In the genomic region with DNA sequence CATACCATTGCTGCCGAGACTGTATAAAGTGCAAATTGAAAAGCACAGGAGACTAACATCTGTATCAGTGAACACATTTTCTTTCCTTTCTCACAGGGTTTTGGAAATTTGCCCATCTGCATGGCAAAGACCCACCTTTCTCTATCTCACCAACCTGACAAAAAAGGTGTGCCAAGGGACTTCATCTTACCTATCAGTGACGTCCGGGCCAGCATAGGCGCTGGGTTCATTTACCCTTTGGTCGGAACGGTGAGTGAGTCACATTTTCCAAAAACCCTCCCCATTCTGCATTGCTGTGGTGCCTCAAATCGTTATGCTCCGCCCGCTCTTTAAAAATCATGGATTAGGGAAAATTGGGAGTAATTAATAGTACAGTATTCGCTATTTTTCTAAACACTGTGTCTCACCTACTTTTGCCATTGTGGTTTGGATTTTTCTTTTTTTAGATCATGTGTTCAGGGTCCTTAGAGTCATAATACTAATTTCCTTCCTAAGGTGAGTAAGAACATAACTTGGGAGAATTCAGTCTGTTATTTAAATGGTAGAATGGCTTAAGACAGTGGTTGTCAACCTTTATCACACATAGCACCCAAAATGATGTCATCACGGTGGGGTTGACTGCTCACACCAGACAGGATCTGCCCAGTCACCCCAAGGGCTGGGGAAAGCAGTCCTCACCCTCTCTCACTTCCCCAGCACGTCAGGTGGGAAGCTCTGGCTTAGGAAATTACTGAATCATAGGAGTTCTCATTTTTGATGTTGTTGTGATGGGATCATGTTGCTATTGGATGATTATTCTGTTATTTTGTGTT, we compare ENCODE assay signal across 10 cellular contexts.
DNase-seq lines count a peak whose midpoint lies in the region; ATAC-seq and TF ChIP-seq lines count a peak whose summit lies in the region.
"Had no signal": no experiment of that assay in that cellular context is flagged by ENCODE, and none has a peak within 500 bp of the region (broad histone marks: within the 10 kb centered on the region; RNA-seq: fewer than 3 reads in every experiment).

No MANE protein-coding gene starts in this region.

- peaks cover 11% of the 10 kb centered on the region for H3K4me1 Mint-ChIP-seq in activated CD8-positive, alpha-beta T cell treated with anti-CD3 and anti-CD28 coated beads for 36 hours (ENCODE audit: low read depth)
- H3K4me1 Mint-ChIP-seq in activated CD8-positive, alpha-beta T cell treated with anti-CD3 and anti-CD28 coated beads, Interleukin-2, amount 10 ng/mL, durations not matched to agents 7 days and 5 days (ENCODE audit: low read depth) = peaks cover 5% of the 10 kb centered on the region
- peaks cover 16% of the 10 kb centered on the region for H3K4me1 Mint-ChIP-seq in stimulated activated naive CD8-positive, alpha-beta T cell treated with anti-CD3 and anti-CD28 coated beads, Interleukin-15, Interleukin-2, amounts not matched to agents 100 ng/mL and 50 ng/mL, for 24 hours (ENCODE audit: low read depth)
- H3K4me1 Mint-ChIP-seq: central memory CD8-positive, alpha-beta T cell had no signal

- peak overlapping the region; percentile 52 for H3K27ac Mint-ChIP-seq in activated CD8-positive, alpha-beta T cell treated with anti-CD3 and anti-CD28 coated beads for 36 hours
- no peak overlapping the region for H3K27ac Mint-ChIP-seq in activated CD8-positive, alpha-beta T cell treated with anti-CD3 and anti-CD28 coated beads, Interleukin-2, amount 10 ng/mL, durations not matched to agents 7 days and 5 days
- peak overlapping the region; percentile 71 for H3K27ac Mint-ChIP-seq in stimulated activated naive CD8-positive, alpha-beta T cell treated with anti-CD3 and anti-CD28 coated beads, Interleukin-15, Interleukin-2, amounts not matched to agents 100 ng/mL and 50 ng/mL, for 24 hours

- intact Hi-C loops in activated CD8-positive, alpha-beta T cell treated with anti-CD3 and anti-CD28 coated beads for 36 hours (cut with micrococcal nuclease) = no loop called here

- H3K36me3 Mint-ChIP-seq in activated CD8-positive, alpha-beta T cell treated with anti-CD3 and anti-CD28 coated beads for 36 hours (ENCODE audit: low read depth) = peaks cover 62% of the 10 kb centered on the region
- H3K36me3 Mint-ChIP-seq in activated CD8-positive, alpha-beta T cell treated with anti-CD3 and anti-CD28 coated beads, Interleukin-2, amount 10 ng/mL, durations not matched to agents 7 days and 5 days (ENCODE audit: low read depth) = peaks cover 37% of the 10 kb centered on the region
- H3K36me3 Mint-ChIP-seq in stimulated activated naive CD8-positive, alpha-beta T cell treated with anti-CD3 and anti-CD28 coated beads, Interleukin-15, Interleukin-2, amounts not matched to agents 100 ng/mL and 50 ng/mL, for 24 hours (ENCODE audit: low read depth) = peaks cover 83% of the 10 kb centered on the region

- CTCF ChIA-PET in activated CD8-positive, alpha-beta T cell treated with anti-CD3 and anti-CD28 coated beads for 36 hours (lab: Charles Lee) = interaction anchor here (1.3 to 3.3 kb wide), 2 partner anchors 146 to 288 kb away, joined by 3 to 11 read pairs; no protein-coding TSS in a partner anchor
- CTCF ChIA-PET in activated CD8-positive, alpha-beta T cell treated with anti-CD3 and anti-CD28 coated beads, Interleukin-2, amount 10 ng/mL, durations not matched to agents 7 days and 5 days (lab: Charles Lee) = no interaction called here

- no peak for ATAC-seq in activated CD8-positive, alpha-beta T cell treated with anti-CD3 and anti-CD28 coated beads for 36 hours
- ATAC-seq in activated CD8-positive, alpha-beta T cell treated with anti-CD3 and anti-CD28 coated beads, Interleukin-2, amount 10 ng/mL, durations not matched to agents 7 days and 5 days = no peak
- ATAC-seq in HG03432 (IDR thresholded peaks at IDR 0.05; ENCODE audit: unreplicated experiment) = no peak
- ATAC-seq in HG03460 (IDR thresholded peaks at IDR 0.05; ENCODE audit: unreplicated experiment) = no peak

- no peaks in the 10 kb centered on the region for H3K9me3 Mint-ChIP-seq in activated CD8-positive, alpha-beta T cell treated with anti-CD3 and anti-CD28 coated beads for 36 hours
- no peaks in the 10 kb centered on the region for H3K9me3 Mint-ChIP-seq in activated CD8-positive, alpha-beta T cell treated with anti-CD3 and anti-CD28 coated beads, Interleukin-2, amount 10 ng/mL, durations not matched to agents 7 days and 5 days (ENCODE audit: insufficient read depth)
- H3K9me3 Mint-ChIP-seq in stimulated activated naive CD8-positive, alpha-beta T cell treated with anti-CD3 and anti-CD28 coated beads, Interleukin-15, Interleukin-2, amounts not matched to agents 100 ng/mL and 50 ng/mL, for 24 hours = no peaks in the 10 kb centered on the region
- H3K9me3 Mint-ChIP-seq: central memory CD8-positive, alpha-beta T cell had no signal

- POLR2A ChIA-PET in activated CD8-positive, alpha-beta T cell treated with anti-CD3 and anti-CD28 coated beads for 36 hours (lab: Charles Lee) = interaction anchor here (1.0 kb wide), 1 partner anchor 57 kb away, joined by 3 read pairs; no protein-coding TSS in a partner anchor
- POLR2A ChIA-PET in activated CD8-positive, alpha-beta T cell treated with anti-CD3 and anti-CD28 coated beads, Interleukin-2, amount 10 ng/mL, durations not matched to agents 7 days and 5 days (lab: Charles Lee) = no interaction called here

- H3K4me3 Mint-ChIP-seq in activated CD8-positive, alpha-beta T cell treated with anti-CD3 and anti-CD28 coated beads for 36 hours = no peak overlapping the region
- H3K4me3 Mint-ChIP-seq in activated CD8-positive, alpha-beta T cell treated with anti-CD3 and anti-CD28 coated beads, Interleukin-2, amount 10 ng/mL, durations not matched to agents 7 days and 5 days = no peak overlapping the region
- H3K4me3 Mint-ChIP-seq in stimulated activated naive CD8-positive, alpha-beta T cell treated with anti-CD3 and anti-CD28 coated beads, Interleukin-15, Interleukin-2, amounts not matched to agents 100 ng/mL and 50 ng/mL, for 24 hours = no peak overlapping the region
- H3K4me3 Mint-ChIP-seq: central memory CD8-positive, alpha-beta T cell had no signal

- H3K27me3 Mint-ChIP-seq in activated CD8-positive, alpha-beta T cell treated with anti-CD3 and anti-CD28 coated beads for 36 hours = no peaks in the 10 kb centered on the region
- H3K27me3 Mint-ChIP-seq in activated CD8-positive, alpha-beta T cell treated with anti-CD3 and anti-CD28 coated beads, Interleukin-2, amount 10 ng/mL, durations not matched to agents 7 days and 5 days (ENCODE audit: low read depth) = no peaks in the 10 kb centered on the region
- H3K27me3 Mint-ChIP-seq in stimulated activated naive CD8-positive, alpha-beta T cell treated with anti-CD3 and anti-CD28 coated beads, Interleukin-15, Interleukin-2, amounts not matched to agents 100 ng/mL and 50 ng/mL, for 24 hours = no peaks in the 10 kb centered on the region
- H3K27me3 Mint-ChIP-seq: central memory CD8-positive, alpha-beta T cell had no signal

- no peak for TF ChIP-seq CTCF in activated CD8-positive, alpha-beta T cell treated with anti-CD3 and anti-CD28 coated beads for 36 hours (IDR thresholded peaks at IDR 0.05)

- DNase-seq in activated CD8-positive, alpha-beta T cell treated with anti-CD3 and anti-CD28 coated beads for 36 hours = peak; percentile 35
- DNase-seq in activated CD8-positive, alpha-beta T cell treated with anti-CD3 and anti-CD28 coated beads, Interleukin-2, amount 10 ng/mL, durations not matched to agents 7 days and 5 days = no peak
- DNase-seq in activated CD8-positive, alpha-beta memory T cell treated with anti-CD3 and anti-CD28 coated beads, Interleukin-2, amount 50 U/mL, for 48 hours = peak; percentile 55
- DNase-seq in glomerular visceral epithelial cell (ENCODE audit: extremely low spot score) = peak; percentile 93
- DNase-seq in effector CD4-positive, alpha-beta T cell = no peak
- DNase-seq: NCI-H526 had no signal

Comparison
In these comparisons a context has a peak if more than half of its experiments do, and no peak if none do; other contexts are left out.
1. DNase-seq: peak in activated CD8-positive, alpha-beta T cell treated with anti-CD3 and anti-CD28 coated beads for 36 hours (single experiment), activated CD8-positive, alpha-beta memory T cell treated with anti-CD3 and anti-CD28 coated beads, Interleukin-2, amount 50 U/mL, for 48 hours (single experiment) and glomerular visceral epithelial cell (single experiment); none in activated CD8-positive, alpha-beta T cell treated with anti-CD3 and anti-CD28 coated beads, Interleukin-2, amount 10 ng/mL, durations not matched to agents 7 days and 5 days (single experiment) and effector CD4-positive, alpha-beta T cell (single experiment).